Comparison of ENCODE assay signal across 18 cellular contexts in genomic region chr7:87113077-87113476, GRCh38. TPM values are rescaled to one million over a fixed set of nuclear protein-coding genes. Genes with fewer than 3 reads are reported as not detected.
DNase-seq lines count a peak whose midpoint lies in the region; ATAC-seq, FAIRE-seq and TF ChIP-seq lines count a peak whose summit lies in the region.
"Had no signal": no experiment of that assay in that cellular context is flagged by ENCODE, and none has a peak within 500 bp of the region (broad histone marks: within the 10 kb centered on the region; RNA-seq: fewer than 3 reads in every experiment).

No MANE protein-coding gene starts in this region.

- no peak overlapping the region for H3K27ac ChIP-seq in astrocyte (ENCODE audit: low read depth, low read length)

- no peak overlapping the region for H2AFZ ChIP-seq in astrocyte (ENCODE audit: low read depth, low read length)

- H3K4me3 Mint-ChIP-seq in astrocyte (ENCODE audit: unreplicated experiment) (no peak overlapping the region), nephron progenitor cell (no peak overlapping the region)
- no peak overlapping the region for H3K4me3 Mint-ChIP-seq in activated CD8-positive, alpha-beta T cell treated with anti-CD3 and anti-CD28 coated beads, Interleukin-2, amount 10 ng/mL, durations not matched to agents 7 days and 5 days
- H3K4me3 Mint-ChIP-seq: CD14-positive monocyte, H9 had no signal

- H3K9me3 ChIP-seq in astrocyte (ENCODE audit: insufficient read depth, low read depth, low read length): no peaks in the 10 kb centered on the region

- H4K20me1 ChIP-seq in astrocyte (ENCODE audit: insufficient read depth, low read length): no peaks in the 10 kb centered on the region

- H3K4me2 ChIP-seq in astrocyte (ENCODE audit: low read length): no peak overlapping the region

- CTCF ChIA-PET in activated CD8-positive, alpha-beta T cell treated with anti-CD3 and anti-CD28 coated beads, Interleukin-2, amount 10 ng/mL, durations not matched to agents 7 days and 5 days (lab: Charles Lee): interaction anchor here (0.6 to 0.8 kb wide), 2 partner anchors 35 to 1164 kb away, joined by 3 read pairs; no protein-coding TSS in a partner anchor

- H3K27me3 ChIP-seq in astrocyte (ENCODE audit: insufficient read depth, low read length): no peaks in the 10 kb centered on the region

- H3K4me1 Mint-ChIP-seq in astrocyte (ENCODE audit: low read depth, unreplicated experiment) (no peaks in the 10 kb centered on the region), nephron progenitor cell (no peaks in the 10 kb centered on the region)
- no peaks in the 10 kb centered on the region for H3K4me1 Mint-ChIP-seq in activated CD8-positive, alpha-beta T cell treated with anti-CD3 and anti-CD28 coated beads, Interleukin-2, amount 10 ng/mL, durations not matched to agents 7 days and 5 days (ENCODE audit: low read depth)
- H3K4me1 Mint-ChIP-seq: CD14-positive monocyte, H9 had no signal

- H3K27ac Mint-ChIP-seq in astrocyte (ENCODE audit: unreplicated experiment) (no peak overlapping the region), nephron progenitor cell (no peak overlapping the region)
- no peak overlapping the region for H3K27ac Mint-ChIP-seq in activated CD8-positive, alpha-beta T cell treated with anti-CD3 and anti-CD28 coated beads, Interleukin-2, amount 10 ng/mL, durations not matched to agents 7 days and 5 days
- H3K27ac Mint-ChIP-seq: CD14-positive monocyte, H9 had no signal

- H3K9me3 Mint-ChIP-seq in astrocyte (ENCODE audit: unreplicated experiment) (peaks cover 10% of the 10 kb centered on the region), nephron progenitor cell (peaks cover 25% of the 10 kb centered on the region)
- no peaks in the 10 kb centered on the region for H3K9me3 Mint-ChIP-seq in activated CD8-positive, alpha-beta T cell treated with anti-CD3 and anti-CD28 coated beads, Interleukin-2, amount 10 ng/mL, durations not matched to agents 7 days and 5 days (ENCODE audit: insufficient read depth)

- H3K36me3 Mint-ChIP-seq in astrocyte (ENCODE audit: low read depth, unreplicated experiment) (peaks cover 2% of the 10 kb centered on the region), nephron progenitor cell (ENCODE audit: low read depth) (no peaks in the 10 kb centered on the region)
- H3K36me3 Mint-ChIP-seq in activated CD8-positive, alpha-beta T cell treated with anti-CD3 and anti-CD28 coated beads, Interleukin-2, amount 10 ng/mL, durations not matched to agents 7 days and 5 days (ENCODE audit: low read depth): no peaks in the 10 kb centered on the region
- H3K36me3 Mint-ChIP-seq: CD14-positive monocyte had no signal

- FAIRE-seq in astrocyte (lab: Jason Lieb, UNC): no peak

- no peak overlapping the region for H3K9ac ChIP-seq in astrocyte (ENCODE audit: low read length)

- H3K27me3 Mint-ChIP-seq in astrocyte (ENCODE audit: low read depth, unreplicated experiment) (no peaks in the 10 kb centered on the region), nephron progenitor cell (ENCODE audit: low read depth, poor library complexity) (no peaks in the 10 kb centered on the region)
- peaks cover 3% of the 10 kb centered on the region for H3K27me3 Mint-ChIP-seq in activated CD8-positive, alpha-beta T cell treated with anti-CD3 and anti-CD28 coated beads, Interleukin-2, amount 10 ng/mL, durations not matched to agents 7 days and 5 days (ENCODE audit: low read depth)

- no peak overlapping the region for H3K4me3 ChIP-seq in astrocyte (ENCODE audit: insufficient read depth, low read depth, low read length)
- H3K4me3 ChIP-seq in fibroblast of mammary gland (ENCODE audit: control insufficient read depth, low read depth, low read length): no peak overlapping the region

- no peaks in the 10 kb centered on the region for H3K79me2 ChIP-seq in astrocyte (ENCODE audit: insufficient read depth, low read length)

- H3K36me3 ChIP-seq in astrocyte (ENCODE audit: insufficient read depth, low read length): no peaks in the 10 kb centered on the region

- DNase-seq in HT1080 (ENCODE audit: low read depth) (peak; percentile 47), astrocyte (ENCODE audit: low read depth) (peak; percentile 73), fibroblast of mammary gland (ENCODE audit: low read depth) (peak; percentile 51), non-pigmented ciliary epithelial cell (ENCODE audit: low read depth) (peak; percentile 8), nephron progenitor cell (no peak)
- DNase-seq in activated naive CD4-positive, alpha-beta T cell treated with Interleukin-2 at 50 U/mL for 16 hours: no peak
- no peak for DNase-seq in activated CD8-positive, alpha-beta T cell treated with anti-CD3 and anti-CD28 coated beads, Interleukin-2, amount 10 ng/mL, durations not matched to agents 7 days and 5 days
- DNase-seq: AML-193; DMS 273 treated with DMSO at 0.1 percent for 48 hours; H9; Kasumi-1; NCI-H1105; NCI-H187; NCI-H446; NCI-H69; NK-92 treated with Interleukin-12 subunit alpha and Interleukin-12 subunit beta, amount 100 ng/mL, for 24 hours; SIG-M5 had no signal

- H3K4me1 ChIP-seq in astrocyte (ENCODE audit: insufficient read depth, low read length): no peaks in the 10 kb centered on the region

- TF ChIP-seq CTCF in astrocyte (IDR thresholded peaks at IDR 0.05; ENCODE audit: insufficient read depth, low read depth, low read length) (no peak), fibroblast of mammary gland (conservative IDR thresholded peaks at IDR 0.05; ENCODE audit: control insufficient read depth, insufficient read depth, low read depth, low read length) (no peak), nephron progenitor cell (IDR thresholded peaks at IDR 0.05) (no peak)

- no peak for ATAC-seq in activated CD8-positive, alpha-beta T cell treated with anti-CD3 and anti-CD28 coated beads, Interleukin-2, amount 10 ng/mL, durations not matched to agents 7 days and 5 days

- POLR2A ChIA-PET in activated CD8-positive, alpha-beta T cell treated with anti-CD3 and anti-CD28 coated beads, Interleukin-2, amount 10 ng/mL, durations not matched to agents 7 days and 5 days (lab: Charles Lee): no interaction called here

RNA-seq across cellular contexts. Expression of gene DMTF1, which starts 39.2 kb away (rescaled TPM):
- 28.8 and 36.5 TPM in 2 replicates for total RNA-seq in HT1080 (2014; rRNA removed; shearing (Covaris generic))
- 20.3 and 26.9 TPM in 2 replicates for polyA plus RNA-seq in HT1080 (2015; cell fraction: cytosol; rRNA removed)
- 179 and 189 TPM in 2 replicates for polyA plus RNA-seq in HT1080 (2015; cell fraction: nucleus; rRNA removed)
- 77.3 and 89.2 TPM in 2 replicates for total RNA-seq in astrocyte
- 10 to 100 TPM; 94.7 to 96.8 TPM for total RNA-seq in activated CD8-positive, alpha-beta T cell treated with anti-CD3 and anti-CD28 coated beads, Interleukin-2, amount 10 ng/mL, durations not matched to agents 7 days and 5 days

RNA-seq across cellular contexts. Expression of gene ELAPOR2, which starts 53.6 kb away (rescaled TPM):
- 6.7 and 7.7 TPM in 2 replicates for total RNA-seq in HT1080 (2014; rRNA removed; shearing (Covaris generic))
- polyA plus RNA-seq in HT1080 (2015; cell fraction: cytosol; rRNA removed): 8.3 and 10.3 TPM in 2 replicates
- 19.3 and 24.5 TPM in 2 replicates for polyA plus RNA-seq in HT1080 (2015; cell fraction: nucleus; rRNA removed)
- 23.9 and 25.2 TPM in 2 replicates for total RNA-seq in astrocyte
- 1 to 10 TPM; 2.3 TPM for total RNA-seq in activated CD8-positive, alpha-beta T cell treated with anti-CD3 and anti-CD28 coated beads, Interleukin-2, amount 10 ng/mL, durations not matched to agents 7 days and 5 days
- polyA plus RNA-seq: CD14-positive monocyte had no signal

Comparison
In these comparisons a context has a peak if more than half of its experiments do, and no peak if none do; other contexts are left out.
1. DNase-seq: peak in HT1080 (single experiment), astrocyte (single experiment), fibroblast of mammary gland (single experiment) and non-pigmented ciliary epithelial cell (single experiment); none in activated naive CD4-positive, alpha-beta T cell treated with Interleukin-2 at 50 U/mL for 16 hours (single experiment), activated CD8-positive, alpha-beta T cell treated with anti-CD3 and anti-CD28 coated beads, Interleukin-2, amount 10 ng/mL, durations not matched to agents 7 days and 5 days (single experiment) and nephron progenitor cell (single experiment).